In the genomic region with DNA sequence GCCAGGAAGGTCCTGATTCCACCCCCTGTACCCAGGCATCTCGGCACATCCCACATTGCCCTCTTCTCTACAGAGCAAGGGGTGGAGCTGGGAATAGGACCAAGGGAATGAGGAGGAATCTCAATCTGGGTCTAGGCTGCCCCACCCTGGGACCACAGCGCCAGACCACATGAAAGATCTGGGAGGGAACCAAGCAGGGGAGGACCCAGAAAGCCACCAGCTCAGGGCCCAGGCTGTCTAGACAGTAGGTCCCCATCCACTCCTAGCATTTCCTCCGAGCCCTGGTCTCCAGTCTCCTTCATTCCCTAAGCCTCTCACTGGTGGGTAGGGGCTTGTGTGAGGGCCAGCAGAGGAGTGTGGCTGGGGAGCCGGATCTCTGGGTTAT, we compare ENCODE assay signal across 10 cellular contexts. TPM values are rescaled to one million over a fixed set of nuclear protein-coding genes. Genes with fewer than 3 reads are reported as not detected.
A peak's percentile ranks its signal among the peaks of the same experiment; 100 is the strongest.
DNase-seq lines count a peak whose midpoint lies in the region; FAIRE-seq and TF ChIP-seq lines count a peak whose summit lies in the region.
"Had no signal": no experiment of that assay in that cellular context is flagged by ENCODE, and none has a peak within 500 bp of the region (broad histone marks: within the 10 kb centered on the region; RNA-seq: fewer than 3 reads in every experiment).

No MANE protein-coding gene starts in this region.

- peaks cover 8% of the 10 kb centered on the region; the same call in 1 of the 2 replicates for H3K36me3 ChIP-seq in ACC112 (ENCODE audit: insufficient read depth, low read length)
- peaks cover 34% of the 10 kb centered on the region for H3K36me3 ChIP-seq in SJSA1
- no peaks in the 10 kb centered on the region for H3K36me3 ChIP-seq in neuron (ENCODE audit: insufficient read depth, low read length)

- H3K9me3 ChIP-seq in SJSA1 (replicated peaks) (no peaks in the 10 kb centered on the region), neuron (ENCODE audit: low read length) (no peaks in the 10 kb centered on the region)

- intact Hi-C loops in activated CD4-positive, alpha-beta T cell treated with anti-CD3 and anti-CD28 coated beads, Interleukin-2, amount 10 ng/mL, durations not matched to agents 24 days and 14 days (cut with micrococcal nuclease): no loop called here

- no peaks in the 10 kb centered on the region for H3K27me3 ChIP-seq in ACC112 (ENCODE audit: insufficient read depth, low read length)
- H3K27me3 ChIP-seq in SJSA1 (replicated peaks): no peaks in the 10 kb centered on the region
- H3K27me3 ChIP-seq in neuron (ENCODE audit: insufficient read depth, low read length): no peaks in the 10 kb centered on the region

- H3K4me3 Mint-ChIP-seq in activated CD4-positive, alpha-beta T cell treated with anti-CD3 and anti-CD28 coated beads, Interleukin-2, amount 10 ng/mL, durations not matched to agents 24 days and 14 days: no peak overlapping the region
- H3K4me3 Mint-ChIP-seq: CD14-positive monocyte had no signal

- H2AFZ ChIP-seq in ACC112 (ENCODE audit: low read length, unreplicated experiment) (no peak overlapping the region), neuron (ENCODE audit: low read depth, low read length) (peak overlapping the region; percentile 13)

- no peak for TF ChIP-seq CTCF in fibroblast of pulmonary artery (IDR thresholded peaks at IDR 0.05; ENCODE audit: low read length, missing control alignments)

- H3K27ac Mint-ChIP-seq in activated CD4-positive, alpha-beta T cell treated with anti-CD3 and anti-CD28 coated beads, Interleukin-2, amount 10 ng/mL, durations not matched to agents 24 days and 14 days: no peak overlapping the region

- DNase-seq in SJSA1 (ENCODE audit: low read depth in 1 of 2, low spot score in 2 of 2) (peak; percentile 75 to 78), fibroblast of pulmonary artery (ENCODE audit: low read depth) (peak; percentile 87), H54 (ENCODE audit: insufficient read length, low spot score) (no peak), GOT3 (lab: John Stamatoyannopoulos, UW) (no peak), inferior parietal cortex (ENCODE audit: extremely low spot score) (no peak)
- DNase-seq in activated CD4-positive, alpha-beta T cell treated with anti-CD3 and anti-CD28 coated beads, Interleukin-2, amount 10 ng/mL, durations not matched to agents 24 days and 14 days: no peak
- DNase-seq: T-helper 9 cell had no signal

- peaks cover 23% of the 10 kb centered on the region for H3K79me2 ChIP-seq in ACC112 (ENCODE audit: control insufficient read depth, insufficient read depth, low read length, unreplicated experiment)

- H3K4me1 ChIP-seq in ACC112 (ENCODE audit: control insufficient read depth, insufficient read depth, low read length, unreplicated experiment) (peaks cover 83% of the 10 kb centered on the region), SJSA1 (replicated peaks) (peaks cover 84% of the 10 kb centered on the region), neuron (ENCODE audit: insufficient read depth, low read length) (peaks cover 78% of the 10 kb centered on the region)

- H3K36me3 Mint-ChIP-seq in activated CD4-positive, alpha-beta T cell treated with anti-CD3 and anti-CD28 coated beads, Interleukin-2, amount 10 ng/mL, durations not matched to agents 24 days and 14 days (ENCODE audit: low read depth): no peaks in the 10 kb centered on the region
- H3K36me3 Mint-ChIP-seq: CD14-positive monocyte had no signal

- peaks cover 22% of the 10 kb centered on the region for H3K27me3 Mint-ChIP-seq in activated CD4-positive, alpha-beta T cell treated with anti-CD3 and anti-CD28 coated beads, Interleukin-2, amount 10 ng/mL, durations not matched to agents 24 days and 14 days

- H3K4me3 ChIP-seq in ACC112 (ENCODE audit: low read depth, low read length) (peak overlapping the region; percentile 24; the same call in 1 of the 2 replicates), SJSA1 (no peak overlapping the region), fibroblast of pulmonary artery (replicated peaks; ENCODE audit: low read depth, low read length) (peak overlapping the region; percentile 27), neuron (ENCODE audit: low read length) (peak overlapping the region; percentile 27)

- no peak for FAIRE-seq in H54 (lab: Jason Lieb, UNC)

- H3K4me1 Mint-ChIP-seq in activated CD4-positive, alpha-beta T cell treated with anti-CD3 and anti-CD28 coated beads, Interleukin-2, amount 10 ng/mL, durations not matched to agents 24 days and 14 days: peaks cover 4% of the 10 kb centered on the region

- no peaks in the 10 kb centered on the region for H3K9me3 Mint-ChIP-seq in activated CD4-positive, alpha-beta T cell treated with anti-CD3 and anti-CD28 coated beads, Interleukin-2, amount 10 ng/mL, durations not matched to agents 24 days and 14 days

- no peak; the same call in 1 of the 2 replicates for TF ChIP-seq POLR2A in H54 (IDR thresholded peaks at IDR 0.05; ENCODE audit: low read depth, low read length)

- H3K27ac ChIP-seq in ACC112 (ENCODE audit: low read depth, low read length): peak overlapping the region; percentile 99
- peak overlapping the region; percentile 79 for H3K27ac ChIP-seq in SJSA1

RNA-seq across cellular contexts. Expression of gene PHLDB1, which starts 11.6 kb away (rescaled TPM):
- 31.8 and 38.9 TPM in 2 replicates for total RNA-seq in SJSA1 (2014; rRNA removed; shearing (Covaris generic))
- 1.3 and 1.7 TPM in 2 replicates for total RNA-seq in activated CD4-positive, alpha-beta T cell treated with anti-CD3 and anti-CD28 coated beads, Interleukin-2, amount 10 ng/mL, durations not matched to agents 24 days and 14 days

RNA-seq across cellular contexts. Expression of gene ARCN1, which starts 46.8 kb away (rescaled TPM):
- 70.9 and 102 TPM in 2 replicates for total RNA-seq in SJSA1 (2014; rRNA removed; shearing (Covaris generic))
- total RNA-seq in activated CD4-positive, alpha-beta T cell treated with anti-CD3 and anti-CD28 coated beads, Interleukin-2, amount 10 ng/mL, durations not matched to agents 24 days and 14 days: 147 and 150 TPM in 2 replicates

RNA-seq across cellular contexts. Expression of gene IFT46, which starts 53.3 kb away (rescaled TPM):
- 8.2 and 38.5 TPM in 2 replicates for total RNA-seq in SJSA1 (2014; rRNA removed; shearing (Covaris generic))
- total RNA-seq in activated CD4-positive, alpha-beta T cell treated with anti-CD3 and anti-CD28 coated beads, Interleukin-2, amount 10 ng/mL, durations not matched to agents 24 days and 14 days: 17.6 and 19.1 TPM in 2 replicates

Comparison
In these comparisons a context has a peak if more than half of its experiments do, and no peak if none do; other contexts are left out.
1. DNase-seq: peak in SJSA1 (2 of 2) and fibroblast of pulmonary artery (single experiment); none in H54 (single experiment), activated CD4-positive, alpha-beta T cell treated with anti-CD3 and anti-CD28 coated beads, Interleukin-2, amount 10 ng/mL, durations not matched to agents 24 days and 14 days (single experiment), GOT3 (single experiment) and inferior parietal cortex (single experiment).
2. RNA of gene PHLDB1, which starts 11.6 kb away (total RNA-seq): 31.8 to 38.9 TPM in SJSA1; 1.3 to 1.7 TPM in activated CD4-positive, alpha-beta T cell treated with anti-CD3 and anti-CD28 coated beads, Interleukin-2, amount 10 ng/mL, durations not matched to agents 24 days and 14 days; every median in the first group is over 10 times any median in the second.